Comparison of ENCODE assay signal across 13 cellular contexts in genomic region chr1:168243200-168243599, GRCh38. TPM values are rescaled to one million over a fixed set of nuclear protein-coding genes. Genes with fewer than 3 reads are reported as not detected.
DNase-seq lines count a peak whose midpoint lies in the region; ATAC-seq and TF ChIP-seq lines count a peak whose summit lies in the region.
"Had no signal": no experiment of that assay in that cellular context is flagged by ENCODE, and none has a peak within 500 bp of the region (broad histone marks: within the 10 kb centered on the region; RNA-seq: fewer than 3 reads in every experiment).

No MANE protein-coding gene starts in this region.

- H3K4me3 ChIP-seq in BLaER1 (no peak overlapping the region), gastroesophageal sphincter (no peak overlapping the region)

- peak overlapping the region; percentile 7 for H3K4me3 Mint-ChIP-seq in T-helper 17 cell
- H3K4me3 Mint-ChIP-seq: activated CD8-positive, alpha-beta T cell treated with anti-CD3 and anti-CD28 coated beads, Interleukin-2, amount 10 ng/mL, durations not matched to agents 7 days and 5 days had no signal

- H3K27ac ChIP-seq in BLaER1 (0 out of 2 replicates have a peak overlapping the region, but pooled peaks have one; percentile 1), gastroesophageal sphincter (peak overlapping the region; percentile 17 to 71 (median 58))

- H3K4me2 ChIP-seq in BLaER1 = peak overlapping the region; percentile 42

- TF ChIP-seq EP300 in gastroesophageal sphincter (IDR thresholded peaks at IDR 0.05) = no peak

- H3K4me1 Mint-ChIP-seq in T-helper 17 cell = peaks cover 35% of the 10 kb centered on the region

- ATAC-seq in T-helper 17 cell (no peak), gastroesophageal sphincter (peak; percentile 60), omental fat pad (ENCODE audit: low FRiP score) (peak; percentile 28), GM18909 (IDR thresholded peaks at IDR 0.05; ENCODE audit: poor library complexity, unreplicated experiment) (no peak)

- H3K4me1 ChIP-seq in BLaER1 (peaks cover 16% of the 10 kb centered on the region), gastroesophageal sphincter (peaks cover 8 to 27% (median 24%) of the 10 kb centered on the region in 3 donors)

- no peak overlapping the region for H3K9ac ChIP-seq in BLaER1

- no peak for DNase-seq in T-helper 17 cell
- DNase-seq in omental fat pad (ENCODE audit: low spot score) = no peak
- DNase-seq in activated T-cell treated with anti-CD3 and anti-CD28 coated beads for 4 hours = no peak
- DNase-seq in foreskin melanocyte = no peak
- DNase-seq in KBM-7 = no peak
- DNase-seq: AML-193, amniotic stem cell, H7, NCI-H524 had no signal

- 0 to 12% methylated on average over 1 to 2 of the region's 2 CpGs for WGBS in gastroesophageal sphincter (ENCODE audit: low coverage in 1 of 2), 2 donors

- peaks cover 53% of the 10 kb centered on the region for H4K20me1 ChIP-seq in BLaER1

- TF ChIP-seq CTCF in gastroesophageal sphincter (IDR thresholded peaks at IDR 0.05) (no peak), omental fat pad (IDR thresholded peaks at IDR 0.05) (no peak)

- H3K27me3 ChIP-seq in BLaER1 = no peaks in the 10 kb centered on the region
- H3K27me3 ChIP-seq in gastroesophageal sphincter = no peaks in the 10 kb centered on the region

- peaks cover 12% of the 10 kb centered on the region for H3K36me3 Mint-ChIP-seq in T-helper 17 cell (ENCODE audit: low read depth)

- H3K27me3 Mint-ChIP-seq in T-helper 17 cell = no peaks in the 10 kb centered on the region

- no peak for TF ChIP-seq POLR2A in gastroesophageal sphincter (IDR thresholded peaks at IDR 0.05)

- H3K36me3 ChIP-seq in BLaER1 (peaks cover 98% of the 10 kb centered on the region), gastroesophageal sphincter (peaks cover 0 to 69% of the 10 kb centered on the region in 2 donors)

- in situ Hi-C loops in KBM-7 (cut with MboI; ENCODE audit: low pct_unique_long_range_greater_than_20kb, low sequenced_read_pairs) = no loop called here

- peak overlapping the region; percentile 89 for H3K27ac Mint-ChIP-seq in T-helper 17 cell

- H3K9me3 ChIP-seq in BLaER1 (0 out of 2 replicates have a peak, but pooled peaks cover 7% of the 10 kb centered on the region), T-helper 17 cell (ENCODE audit: control insufficient read depth, low read length, poor library complexity, severe bottlenecking) (no peaks in the 10 kb centered on the region), gastroesophageal sphincter (no peaks in the 10 kb centered on the region)

RNA-seq across cellular contexts. Expression of gene SFT2D2, which starts 17.4 kb away (rescaled TPM):
- total RNA-seq in T-helper 17 cell (10 to 100 TPM; 62.9 to 63.9 TPM), gastroesophageal sphincter (10 to 100 TPM; 35.0 to 37.1 (median 36.6) TPM), omental fat pad (10 to 100 TPM; 36.8 to 41.0 (median 37.4) TPM)

RNA-seq across cellular contexts. Expression of gene TBX19, which starts 37.5 kb away (rescaled TPM):
- total RNA-seq in T-helper 17 cell (1 to 10 TPM; 2.7 TPM), gastroesophageal sphincter (1 to 10 TPM in 3 of 4 donors, under 1 TPM in 1; 0.45 to 2.8 (median 1.4) TPM), omental fat pad (1 to 10 TPM in 3 of 4 donors, under 1 TPM in 1; 0.56 to 1.4 (median 1.3) TPM)

Comparison
In these comparisons a context has a peak if more than half of its experiments do, and no peak if none do; other contexts are left out.
1. ATAC-seq: peak in gastroesophageal sphincter (single experiment) and omental fat pad (single experiment); none in T-helper 17 cell (single experiment) and GM18909 (single experiment).